Comparison of ENCODE assay signal across 25 cellular contexts in the genomic region with DNA sequence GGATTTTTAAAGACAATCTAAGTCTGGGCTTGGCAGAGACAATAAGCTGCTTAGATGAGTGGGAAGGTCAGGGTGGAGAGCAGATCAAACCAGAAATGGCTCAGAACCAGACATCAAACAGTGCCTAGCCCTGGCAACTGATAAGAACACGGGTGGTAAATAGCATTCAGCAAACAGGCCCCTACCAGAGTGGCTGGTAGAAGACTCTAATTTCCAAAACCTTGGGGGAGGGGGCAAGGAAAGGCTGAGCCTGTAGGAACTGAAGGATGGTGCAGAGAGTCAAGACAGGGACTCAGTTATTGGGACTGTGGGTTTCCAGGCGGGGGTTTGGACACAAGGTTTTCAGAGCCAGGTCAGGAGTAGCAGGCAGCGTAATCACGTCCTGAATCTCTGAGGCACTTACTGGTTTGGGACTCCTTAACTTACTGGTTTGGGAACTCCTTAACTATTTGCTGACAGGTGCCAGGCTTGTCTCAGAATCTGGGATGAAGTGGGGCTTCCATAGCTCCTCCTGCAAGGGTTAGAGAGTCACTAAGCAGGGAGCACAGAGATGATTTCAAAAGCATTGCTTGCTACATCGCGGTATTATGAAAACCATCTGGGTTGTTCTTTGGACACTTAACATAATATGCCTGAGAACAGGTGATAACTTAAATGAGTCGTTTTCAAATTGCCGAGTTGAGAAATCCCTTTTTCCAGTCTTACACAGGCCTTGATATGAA. TPM values are rescaled to one million over a fixed set of nuclear protein-coding genes. Genes with fewer than 3 reads are reported as not detected.
DNase-seq lines count a peak whose midpoint lies in the region; ATAC-seq, FAIRE-seq and TF ChIP-seq lines count a peak whose summit lies in the region.
"Had no signal": no experiment of that assay in that cellular context is flagged by ENCODE, and none has a peak within 500 bp of the region (broad histone marks: within the 10 kb centered on the region; RNA-seq: fewer than 3 reads in every experiment).

No MANE protein-coding gene starts in this region.

- no peak overlapping the region for H3K9ac ChIP-seq in H1 (replicated peaks in 1 of 4; ENCODE audit: extremely low read depth in 1 of 4, low read depth in 3 of 4, low read length in 3 of 4)
- peak overlapping the region; percentile 57 for H3K9ac ChIP-seq in HepG2 (ENCODE audit: insufficient read depth, low read depth, low read length)

- no peak overlapping the region for H2AK5ac ChIP-seq in H1 (ENCODE audit: low read depth, low read length)

- no peak overlapping the region for H3K4me2 ChIP-seq in H1 (ENCODE audit: insufficient read depth in 1 of 2, low read depth in 2 of 2, low read length in 2 of 2)
- H3K4me2 ChIP-seq in HepG2 (ENCODE audit: low read depth, low read length) = peak overlapping the region; percentile 86
- H3K4me2 ChIP-seq: A549 had no signal

- H3K23ac ChIP-seq in H1 (ENCODE audit: insufficient read length) = no peak overlapping the region

- H3K18ac ChIP-seq in H1 (ENCODE audit: extremely low read depth, low read length) = no peak overlapping the region

- H4K20me1 ChIP-seq in H1 (replicated peaks in 1 of 2; ENCODE audit: control insufficient read depth in 1 of 2, insufficient read depth in 2 of 2, low read length in 2 of 2) = no peaks in the 10 kb centered on the region
- H4K20me1 ChIP-seq in HepG2 (ENCODE audit: insufficient read depth, low read length) = no peaks in the 10 kb centered on the region

- in situ Hi-C loops in HepG2 (cut with HindIII; ENCODE audit: extremely low pct_ligation_motif_present, low pct_unique_long_range_greater_than_20kb) (loop anchor here (5.0 to 25.0 kb wide), 5 partner anchors 129 to 1024 kb away; no protein-coding TSS in a partner anchor), brain microvascular endothelial cell (cut with HindIII; ENCODE audit: low pct_ligation_motif_present, low sequenced_read_pairs) (no loop called here)

- CTCF ChIA-PET in H1 (lab: Charles Lee; ENCODE audit: partially characterized antibody) = interaction anchor here (1.0 to 6.1 kb wide), 11 partner anchors 7 to 214 kb away, joined by 3 to 42 read pairs (median 9); no protein-coding TSS in a partner anchor
- CTCF ChIA-PET in HepG2 (lab: Yijun Ruan, JAX; ENCODE audit: low intra/inter-chr PET ratio, low total read pairs) = no interaction called here

- no peak overlapping the region for H4K8ac ChIP-seq in H1 (ENCODE audit: extremely low read depth, insufficient read depth, low read length)

- H3K4me1 ChIP-seq in H1 (replicated peaks in 1 of 4; ENCODE audit: control insufficient read depth in 3 of 4, insufficient read depth in 4 of 4, low read length in 3 of 4) (peaks cover 0 to 6% (median 2%) of the 10 kb centered on the region in 4 experiments; a peak in 3 of 7 replicates), HepG2 (ENCODE audit: insufficient read depth, low read length) (peaks cover 55% of the 10 kb centered on the region), small intestine (ENCODE audit: control insufficient read depth in 2 of 2, insufficient read depth in 1 of 2, low read depth in 1 of 2, low read length in 1 of 2) (no peaks in the 10 kb centered on the region)

- H4K91ac ChIP-seq in H1 (replicated peaks; ENCODE audit: insufficient read length, low read length) = no peak overlapping the region

- H2BK20ac ChIP-seq in H1 (ENCODE audit: low read length) = no peak overlapping the region

- H3K27ac ChIP-seq in HL-60 (replicated peaks) = peak overlapping the region; percentile 58
- H3K27ac ChIP-seq in H1 (ENCODE audit: low read depth, low read length) = no peak overlapping the region
- H3K27ac ChIP-seq in HepG2 (ENCODE audit: extremely low read length, insufficient read depth, low read length) = peak overlapping the region; percentile 71
- H3K27ac ChIP-seq in small intestine (ENCODE audit: low read depth in 1 of 2, low read length in 1 of 2) = no peak overlapping the region
- H3K27ac ChIP-seq in brain microvascular endothelial cell = no peak overlapping the region
- H3K27ac ChIP-seq: A549, Peyer's patch had no signal

- no peak overlapping the region for H3K14ac ChIP-seq in H1 (ENCODE audit: insufficient read length)

- peaks cover 6% of the 10 kb centered on the region for H3K23me2 ChIP-seq in H1 (ENCODE audit: low read depth, low read length)

- DNase-seq in AG10803 (ENCODE audit: low read depth) = peak; percentile 28
- peak; percentile 47 to 84 for DNase-seq in HL-60 (ENCODE audit: low read depth in 1 of 2, low spot score in 1 of 2)
- no peak for DNase-seq in H1 (ENCODE audit: low read depth in 1 of 2, low spot score in 2 of 2)
- DNase-seq in HepG2 (ENCODE audit: low spot score) = peak; percentile 76
- DNase-seq in left cardiac atrium = no peak
- DNase-seq in small intestine = no peak
- DNase-seq in brain microvascular endothelial cell = no peak
- DNase-seq: C1 segment of cervical spinal cord; CD8-positive, alpha-beta memory T cell; DMS53; EL; GOT3; NCI-H1092; NCI-H1436 treated with DMSO at 0.1 percent for 48 hours; NCI-H2029 treated with DMSO at 0.1 percent for 48 hours; NCI-H2171 treated with DMSO at 0.1 percent for 48 hours; NCI-H446; NCI-H526 treated with DMSO at 0.1 percent for 48 hours; Peyer's patch; Right ventricle myocardium superior had no signal

- WGBS in H1 (ENCODE audit: extremely low coverage in 1 of 2, insufficient coverage in 1 of 2, insufficient read length in 1 of 2, insufficient replicate concordance in 2 of 2, low coverage in 1 of 2, low lambda C conversion rate in 2 of 2, missing lambda C conversion rate in 1 of 2), 2 experiments = 94% methylated on average over 8 of the region's 8 CpGs; no CpG with 5 or more reads in 1 of the 2 experiments
- WGBS in HepG2 (ENCODE audit: low lambda C conversion rate) = 0% methylated on average over 8 of the region's 8 CpGs
- WGBS in small intestine, 3 donors = 66 to 76% (median 70%) methylated on average over 8 of the region's 8 CpGs

- no peak overlapping the region for H2BK120ac ChIP-seq in H1 (replicated peaks; ENCODE audit: low read depth, low read length)

- no peak overlapping the region for H3K56ac ChIP-seq in H1 (replicated peaks; ENCODE audit: insufficient read length, low read depth, low read length)

- H3K36me3 ChIP-seq in H1 (ENCODE audit: control insufficient read depth in 2 of 4, insufficient read depth in 4 of 4, low read length in 3 of 4) (no peaks in the 10 kb centered on the region), HepG2 (replicated peaks in 1 of 2; ENCODE audit: control insufficient read depth in 1 of 2, insufficient read depth in 2 of 2, low read length in 2 of 2) (no peaks in the 10 kb centered on the region), small intestine (ENCODE audit: control insufficient read depth in 2 of 2, insufficient read depth in 2 of 2, low read length in 2 of 2) (no peaks in the 10 kb centered on the region), brain microvascular endothelial cell (replicated peaks) (no peaks in the 10 kb centered on the region)
- H3K36me3 ChIP-seq: Peyer's patch had no signal

- TF ChIP-seq CTCF in AG10803 (conservative IDR thresholded peaks at IDR 0.05; ENCODE audit: low read length) (no peak), HL-60 (IDR thresholded peaks at IDR 0.05; ENCODE audit: insufficient read depth, low read length) (no peak), H1 (IDR thresholded peaks at IDR 0.05; ENCODE audit: control extremely low read depth in 1 of 3, insufficient read depth in 1 of 3, low read depth in 1 of 3, low read length in 3 of 3) (no peak), HepG2 (CRISPR knock-in tag; IDR thresholded peaks at IDR 0.05) (no peak), brain microvascular endothelial cell (IDR thresholded peaks at IDR 0.05; ENCODE audit: low read depth, low read length, missing control alignments) (no peak)

- BruUV-seq in HepG2 (replicated peaks; lab: Mats Ljungman, UMichigan) = no TSS peak

- no peak overlapping the region for H4K5ac ChIP-seq in H1 (ENCODE audit: insufficient read length, low read depth, low read length)

- H3K4me3 ChIP-seq in AG10803 (ENCODE audit: low read length) (no peak overlapping the region), HL-60 (replicated peaks; ENCODE audit: insufficient read depth, low read length) (no peak overlapping the region), H1 (ENCODE audit: extremely low read depth in 1 of 4, insufficient read depth in 2 of 4, low read depth in 3 of 4, low read length in 4 of 4) (no peak overlapping the region), HepG2 (replicated peaks in 1 of 3; ENCODE audit: insufficient read depth in 1 of 3, low read depth in 2 of 3, low read length in 3 of 3) (peak overlapping the region; percentile 6 to 58 (median 55)), small intestine (ENCODE audit: low read depth in 1 of 2, low read length in 2 of 2) (no peak overlapping the region), brain microvascular endothelial cell (ENCODE audit: low read depth, low read length) (no peak overlapping the region)
- H3K4me3 ChIP-seq: A549, K562, Peyer's patch had no signal

- no peak overlapping the region for H2BK15ac ChIP-seq in H1 (ENCODE audit: low read length)

- intact Hi-C loops in HepG2 (cut with micrococcal nuclease; ENCODE audit: unreplicated experiment) (loop anchor here (1.0 kb wide), 2 partner anchors 130 to 189 kb away; no protein-coding TSS in a partner anchor), left cardiac atrium (cut with DNase I) (loop anchor here in 1 of 2 donors (5.0 to 10.0 kb wide), 2 partner anchors 131 to 366 kb away; no protein-coding TSS in a partner anchor)

- TF ChIP-seq EP300 in H1 (IDR thresholded peaks at IDR 0.05; ENCODE audit: borderline replicate concordance in 1 of 2, low read depth in 2 of 2, low read length in 2 of 2) = no peak
- TF ChIP-seq EP300 in HepG2 (IDR thresholded peaks at IDR 0.05; ENCODE audit: low read depth in 2 of 2, low read length in 2 of 2) = peak in 1 of 2 experiments; percentile 75; a peak in 1 of 4 replicates
- TF ChIP-seq EP300 in HepG2 (CRISPR knock-in tag; IDR thresholded peaks at IDR 0.05; ENCODE audit: borderline replicate concordance) = peak; percentile 65; the same call in 1 of the 2 replicates

- H2AFZ ChIP-seq in H1 (ENCODE audit: low read length) = 0 out of 2 replicates have a peak overlapping the region, but pooled peaks have one; percentile 8
- H2AFZ ChIP-seq in HepG2 (ENCODE audit: low read length) = peak overlapping the region; percentile 49

- no peak overlapping the region for H3K4ac ChIP-seq in H1 (replicated peaks; ENCODE audit: insufficient read length, low read depth, low read length)

- H2BK5ac ChIP-seq in H1 (ENCODE audit: low read depth, low read length) = no peak overlapping the region

- H3K79me1 ChIP-seq in H1 (ENCODE audit: low read depth, low read length) = no peaks in the 10 kb centered on the region

- no peak for TF ChIP-seq RAD21 in H1 (IDR thresholded peaks at IDR 0.05 in 1 of 2, conservative IDR thresholded peaks at IDR 0.05 in 1 of 2; ENCODE audit: low read depth in 2 of 2, low read length in 2 of 2)
- TF ChIP-seq RAD21 in HepG2 (CRISPR knock-in tag; IDR thresholded peaks at IDR 0.05) = no peak

- H3K27me3 ChIP-seq in HL-60 (ENCODE audit: insufficient read depth, poor library complexity, severe bottlenecking) (no peaks in the 10 kb centered on the region), H1 (replicated peaks in 1 of 4; ENCODE audit: control insufficient read depth in 3 of 4, extremely low read depth in 1 of 4, insufficient read depth in 3 of 4, low read length in 3 of 4) (peaks cover 0 to 5% (median 1%) of the 10 kb centered on the region in 4 experiments; a peak in 2 of 7 replicates), HepG2 (ENCODE audit: control insufficient read depth in 1 of 2, insufficient read depth in 2 of 2, low read length in 2 of 2) (no peaks in the 10 kb centered on the region; a peak in 1 of 5 replicates), small intestine (ENCODE audit: control insufficient read depth in 2 of 2, insufficient read depth in 2 of 2, low read length in 2 of 2) (peaks cover 2 to 4% of the 10 kb centered on the region in 2 donors), brain microvascular endothelial cell (replicated peaks) (no peaks in the 10 kb centered on the region)
- H3K27me3 ChIP-seq: Peyer's patch had no signal

- no peak for FAIRE-seq in H1 (lab: Jason Lieb, UNC)
- FAIRE-seq in HepG2 (lab: Jason Lieb, UNC) = no peak
- no peak for FAIRE-seq in small intestine (lab: Jason Lieb, UNC)
- FAIRE-seq: A549, GM12891, GM18507, K562 had no signal

- no peak overlapping the region for H2BK12ac ChIP-seq in H1 (ENCODE audit: low read depth, low read length)

- POLR2A ChIA-PET in H1 (lab: Charles Lee; ENCODE audit: partially characterized antibody) (interaction anchor here (0.6 kb wide), 1 partner anchor 157 kb away, joined by 3 read pairs; no protein-coding TSS in a partner anchor), HepG2 (lab: Yijun Ruan, JAX) (interaction anchor here (0.8 to 2.1 kb wide), 8 partner anchors 70 to 237 kb away, joined by 3 to 6 read pairs (median 5); no protein-coding TSS in a partner anchor)

- TF ChIP-seq POLR2A in H1 (IDR thresholded peaks at IDR 0.05; ENCODE audit: control extremely low read depth in 1 of 2, low read depth in 2 of 2, low read length in 2 of 2) (no peak), HepG2 (IDR thresholded peaks at IDR 0.05; ENCODE audit: insufficient read depth in 1 of 2, low read depth in 2 of 2, low read length in 2 of 2) (no peak)

- H3K9me3 ChIP-seq in H1 (ENCODE audit: insufficient read depth in 2 of 2, low read depth in 1 of 2, low read length in 1 of 2) (no peaks in the 10 kb centered on the region), HepG2 (ENCODE audit: low read length) (no peaks in the 10 kb centered on the region), small intestine (ENCODE audit: control insufficient read depth, low read depth) (no peaks in the 10 kb centered on the region)
- H3K9me3 ChIP-seq: A549, Peyer's patch had no signal

- H3K79me2 ChIP-seq in H1 (ENCODE audit: control insufficient read depth in 1 of 2, insufficient read depth in 2 of 2, low read length in 2 of 2) (no peaks in the 10 kb centered on the region), HepG2 (ENCODE audit: insufficient read depth, low read length) (no peaks in the 10 kb centered on the region)

- ATAC-seq in HepG2 = peak; percentile 58
- no peak for ATAC-seq in left cardiac atrium
- no peak for ATAC-seq in GM18498 (IDR thresholded peaks at IDR 0.05; ENCODE audit: unreplicated experiment)
- ATAC-seq: A549, K562 had no signal

RNA-seq across cellular contexts. Expression of a gene that starts 5.7 kb away (rescaled TPM):
- 10.2 and 10.6 TPM in 2 replicates for total RNA-seq in H1 (2021; fragmentation: NEBNext Ultra II Directional; extraction: Animal tissue kit (Norgen Biotek cat#: 25700))
- polyA plus RNA-seq in H1 (2011; rRNA removed) = 7.7 and 10.7 TPM in 2 replicates
- 7.1 TPM for polyA plus RNA-seq in H1 (2011; cell fraction: cytosol; rRNA removed)
- 14.6 TPM for polyA plus RNA-seq in H1 (2011; cell fraction: nucleus; rRNA removed)
- 7.5 to 10.1 TPM (median 8.7 TPM) in 4 replicates for polyA plus RNA-seq in H1 (2012, experiment 1 of 2)
- polyA plus RNA-seq in H1 (2012, experiment 2 of 2) = 9.5 TPM
- 3.7 TPM for polyA plus RNA-seq in H1 (2013, experiment 1 of 2)
- 4.0 TPM for polyA plus RNA-seq in H1 (2013, experiment 2 of 2)
- 4.5 TPM in 2 replicates for polyA minus RNA-seq in H1 (2011; rRNA and poly(A)+ RNA removed)
- 5.1 TPM for polyA minus RNA-seq in H1 (2011; cell fraction: cytosol; rRNA and poly(A)+ RNA removed)
- polyA minus RNA-seq in H1 (2011; cell fraction: nucleus; rRNA and poly(A)+ RNA removed) = 10.8 TPM
- total RNA-seq in HepG2 (2016; rRNA removed; fragmentation: Illumina TruSeq; extraction: Trizol) = 5.1 TPM in 2 replicates
- total RNA-seq in HepG2 (2016; cell fraction: cytosol; rRNA removed; fragmentation: Illumina TruSeq; extraction: Trizol; ENCODE audit: low read depth) = 3.3 and 3.4 TPM in 2 replicates
- 4.1 and 4.8 TPM in 2 replicates for total RNA-seq in HepG2 (2016; cell fraction: insoluble cytoplasmic fraction; rRNA removed; fragmentation: Illumina TruSeq; extraction: Trizol)
- total RNA-seq in HepG2 (2016; cell fraction: membrane; rRNA removed; fragmentation: Illumina TruSeq; extraction: Trizol) = 2.0 and 2.1 TPM in 2 replicates
- total RNA-seq in HepG2 (2016; cell fraction: nucleus; rRNA removed; fragmentation: Illumina TruSeq; extraction: Trizol) = 6.9 and 8.5 TPM in 2 replicates
- polyA plus RNA-seq in HepG2 (2011; rRNA removed) = 12.6 and 15.4 TPM in 2 replicates
- 6.3 and 10.5 TPM in 2 replicates for polyA plus RNA-seq in HepG2 (2011; cell fraction: cytosol; rRNA removed)
- polyA plus RNA-seq in HepG2 (2011; cell fraction: nucleus; rRNA removed) = 33.6 and 53.2 TPM in 2 replicates
- polyA plus RNA-seq in HepG2 (2012) = 9.3 and 13.3 TPM in 2 replicates
- 0.42 and 0.49 TPM in 2 replicates for polyA plus RNA-seq in HepG2 (2016; cell fraction: cytosol; fragmentation: Illumina TruSeq; extraction: Trizol; ENCODE audit: low read depth)
- 6.6 and 8.1 TPM in 2 replicates for polyA plus RNA-seq in HepG2 (2016; cell fraction: insoluble cytoplasmic fraction; fragmentation: Illumina TruSeq; extraction: Trizol; ENCODE audit: low read depth)
- polyA plus RNA-seq in HepG2 (2016; cell fraction: membrane; fragmentation: Illumina TruSeq; extraction: Trizol; ENCODE audit: low read depth) = 1.2 and 1.6 TPM in 2 replicates
- polyA plus RNA-seq in HepG2 (2016; cell fraction: nucleus; fragmentation: Illumina TruSeq; extraction: Trizol; ENCODE audit: insufficient read depth, low read depth) = 14.1 and 15.1 TPM in 2 replicates
- polyA minus RNA-seq in HepG2 (2011; rRNA and poly(A)+ RNA removed; ENCODE audit: low replicate concordance) = 2.9 and 21.3 TPM in 2 replicates
- 7.5 and 8.7 TPM in 2 replicates for polyA minus RNA-seq in HepG2 (2011; cell fraction: cytosol; rRNA and poly(A)+ RNA removed)
- 12.9 and 21.4 TPM in 2 replicates for polyA minus RNA-seq in HepG2 (2011; cell fraction: nucleus; rRNA and poly(A)+ RNA removed)
- 10 to 100 TPM; 12.5 to 19.3 TPM for total RNA-seq in left cardiac atrium
- polyA plus RNA-seq in small intestine = 10 to 100 TPM in 2 of 3 donors, 1 to 10 TPM in 1; 5.9 to 25.1 (median 21.0) TPM

Comparison
In these comparisons a context has a peak if more than half of its experiments do, and no peak if none do; other contexts are left out.
1. DNase-seq: peak in AG10803 (single experiment), HL-60 (2 of 2) and HepG2 (single experiment); none in H1 (0 of 2), left cardiac atrium (single experiment), small intestine (single experiment) and brain microvascular endothelial cell (single experiment).
2. H3K4me3 ChIP-seq: peak in HepG2 (3 of 3); none in AG10803 (single experiment), HL-60 (single experiment), H1 (0 of 4), small intestine (0 of 2) and brain microvascular endothelial cell (single experiment).
3. H3K27ac ChIP-seq: peak in HL-60 (single experiment) and HepG2 (single experiment); none in H1 (single experiment), small intestine (0 of 2) and brain microvascular endothelial cell (single experiment).